Comparison of ENCODE assay signal across 1 cellular context in the genomic region with DNA sequence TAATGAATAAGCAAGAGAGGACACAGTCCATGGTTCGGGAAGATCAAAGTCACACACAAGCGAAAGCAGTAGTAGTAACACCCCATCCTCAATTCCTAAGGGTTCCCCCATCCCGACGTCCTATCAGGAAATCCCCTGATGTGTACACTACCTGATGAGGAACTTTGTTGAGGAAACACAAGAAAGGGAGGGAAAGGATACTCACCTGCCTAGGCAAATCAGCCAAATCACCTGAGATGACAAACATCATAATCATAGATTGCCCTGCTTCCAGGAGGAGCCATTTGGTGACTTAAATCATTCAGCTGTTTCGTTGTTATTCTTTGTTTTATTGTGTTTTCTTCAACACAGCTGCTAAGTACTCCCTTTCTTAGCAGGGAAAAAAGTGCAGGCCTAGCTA.
A peak's percentile ranks its signal among the peaks of the same experiment; 100 is the strongest.
TF ChIP-seq lines count a peak whose summit lies in the region.

No MANE protein-coding gene starts in this region.

TF ChIP-seq in HepG2, 621 proteins besides CTCF, POLR2A, EP300 and RAD21:
- TF ChIP-seq HNF4A (CRISPR knock-in tag; IDR thresholded peaks at IDR 0.05) (peak; percentile 33; the same call in 1 of the 2 replicates), PHF21A (CRISPR knock-in tag; IDR thresholded peaks at IDR 0.05) (0 out of 2 replicates have a peak, but pooled peaks have one; percentile 29), ZC3H13 (CRISPR knock-in tag; IDR thresholded peaks at IDR 0.05) (no peak), ONECUT2 (CRISPR knock-in tag; IDR thresholded peaks at IDR 0.05) (no peak), ZMYM4 (CRISPR knock-in tag; IDR thresholded peaks at IDR 0.05) (peak; percentile 31; the same call in 1 of the 2 replicates), SAFB2 (CRISPR knock-in tag; IDR thresholded peaks at IDR 0.05; ENCODE audit: borderline replicate concordance, low read depth) (no peak), SAP130 (CRISPR knock-in tag; IDR thresholded peaks at IDR 0.05; ENCODE audit: low read depth) (no peak), REXO4 (CRISPR knock-in tag; IDR thresholded peaks at IDR 0.05; ENCODE audit: borderline replicate concordance) (no peak)
- TF ChIP-seq, protein P1, sequence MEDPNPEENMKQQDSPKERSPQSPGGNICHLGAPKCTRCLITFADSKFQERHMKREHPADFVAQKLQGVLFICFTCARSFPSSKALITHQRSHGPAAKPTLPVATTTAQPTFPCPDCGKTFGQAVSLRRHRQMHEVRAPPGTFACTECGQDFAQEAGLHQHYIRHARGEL (CRISPR knock-in tag; IDR thresholded peaks at IDR 0.05), result no peak
